ENCODE assay signal across 28 cellular contexts in the genomic region with DNA sequence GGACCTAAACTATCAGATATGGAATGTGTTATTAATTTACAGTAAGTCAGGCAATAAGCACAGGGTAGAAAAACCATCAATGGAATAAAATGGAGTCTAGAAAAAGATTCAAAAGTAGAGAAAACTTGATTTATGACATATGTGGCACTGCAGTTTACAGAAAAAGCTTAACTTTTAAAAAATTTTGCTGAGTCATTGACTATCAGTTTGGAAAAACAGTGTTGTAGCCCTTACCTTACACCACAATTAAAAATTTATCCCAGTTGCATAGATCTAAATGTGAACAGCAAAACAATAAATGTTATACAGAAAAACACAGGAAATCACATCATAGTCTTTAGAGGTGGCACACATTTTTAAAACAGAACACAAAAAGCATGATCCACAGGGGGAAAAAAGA.
DNase-seq lines count a peak whose midpoint lies in the region; ATAC-seq, FAIRE-seq and TF ChIP-seq lines count a peak whose summit lies in the region.
"Had no signal": no experiment of that assay in that cellular context is flagged by ENCODE, and none has a peak within 500 bp of the region (broad histone marks: within the 10 kb centered on the region; RNA-seq: fewer than 3 reads in every experiment).

No MANE protein-coding gene starts in this region.

- no peaks in the 10 kb centered on the region for H4K20me1 ChIP-seq in K562 (replicated peaks; ENCODE audit: control insufficient read depth, insufficient read depth, low read length)

- H3K4me2 ChIP-seq in K562 (ENCODE audit: insufficient read depth, low read length) = no peak overlapping the region

- no peaks in the 10 kb centered on the region for H3K9me3 ChIP-seq in left ventricle myocardium inferior (replicated peaks)
- H3K9me3 ChIP-seq in K562 (replicated peaks; ENCODE audit: control insufficient read depth, insufficient read depth, low read depth, low read length) = no peaks in the 10 kb centered on the region
- no peaks in the 10 kb centered on the region for H3K9me3 ChIP-seq in uterus
- H3K9me3 ChIP-seq: BE2C, body of pancreas, gastrocnemius medialis, tibial artery had no signal

- in situ Hi-C loops in K562 (cut with MboI) = no loop called here

- TF ChIP-seq EP300 in K562 (IDR thresholded peaks at IDR 0.05; ENCODE audit: low read length) = peak; percentile 32; the same call in 1 of the 2 replicates

- CTCF ChIA-PET in K562 (lab: Yijun Ruan, JAX; ENCODE audit: low intra/inter-chr PET ratio) = interaction anchor here (0.5 kb wide), 1 partner anchor 16 kb away, joined by 3 read pairs; no protein-coding TSS in a partner anchor

- H3K4me1 ChIP-seq in left ventricle myocardium inferior (peaks cover 35% of the 10 kb centered on the region), K562 (replicated peaks in 1 of 2; ENCODE audit: control insufficient read depth in 2 of 2, insufficient read depth in 2 of 2, low read length in 2 of 2) (peaks cover 0 to 5% of the 10 kb centered on the region in 2 experiments; a peak in 2 of 5 replicates), uterus (peaks cover 0 to 10% of the 10 kb centered on the region in 2 donors)
- H3K4me1 ChIP-seq: BE2C had no signal

- POLR2A ChIA-PET in K562 (lab: Yijun Ruan, JAX) = interaction anchor here (0.7 kb wide), 1 partner anchor 9 kb away, joined by 3 read pairs; no protein-coding TSS in a partner anchor

- BruUV-seq in K562 (replicated peaks; lab: Mats Ljungman, UMichigan) = no TSS peak

- ATAC-seq in K562 (peak; percentile 33; the same call in 1 of the 3 replicates), GM18517 (IDR thresholded peaks at IDR 0.05; ENCODE audit: unreplicated experiment) (no peak)
- ATAC-seq: activated naive CD8-positive, alpha-beta T cell treated with anti-CD3 and anti-CD28 coated beads, Interleukin-2, amount 50 U/mL, for 24 hours; body of pancreas; gastrocnemius medialis; left colon; Panc1; WTC11 had no signal

- H3K36me3 ChIP-seq in left ventricle myocardium inferior (no peaks in the 10 kb centered on the region), K562 (ENCODE audit: control insufficient read depth, insufficient read depth, low read length) (peaks cover 17% of the 10 kb centered on the region; the same call in 1 of the 3 replicates), uterus (no peaks in the 10 kb centered on the region)
- H3K36me3 ChIP-seq: BE2C, gastrocnemius medialis, tibial artery had no signal

- H3K4me3 ChIP-seq in left ventricle myocardium inferior (no peak overlapping the region), K562 (no peak overlapping the region), fibroblast of villous mesenchyme (ENCODE audit: low read depth, low read length) (no peak overlapping the region), uterus (no peak overlapping the region)
- H3K4me3 ChIP-seq: body of pancreas, gastrocnemius medialis, tibial artery had no signal

- FAIRE-seq in K562 (lab: Jason Lieb, UNC) = no peak
- FAIRE-seq: A204.1, GM19239 had no signal

- H3K79me2 ChIP-seq in K562 (ENCODE audit: control insufficient read depth, insufficient read depth, low read length) = no peaks in the 10 kb centered on the region

- intact Hi-C loops in left ventricle myocardium inferior (cut with micrococcal nuclease) = no loop called here
- intact Hi-C loops in cardiac septum (cut with DNase I) = no loop called here
- intact Hi-C loops in K562 (cut with micrococcal nuclease) = no loop called here
- intact Hi-C loops in uterus (cut with DNase I; ENCODE audit: low total_unique reads) = no loop called here

- no peak for DNase-seq in left ventricle myocardium inferior
- DNase-seq in cardiac septum (ENCODE audit: low spot score) = no peak
- peak in 1 of 4 experiments; percentile 6 for DNase-seq in K562 (ENCODE audit: extremely low read depth in 1 of 4, low spot score in 3 of 4)
- peak; percentile 31 for DNase-seq in fibroblast of villous mesenchyme (ENCODE audit: low read depth)
- DNase-seq in uterus = no peak
- no peak for DNase-seq in stimulated activated CD8-positive, alpha-beta memory T cell treated with anti-CD3 and anti-CD28 coated beads, Interleukin-4, amount 100 ng/mL, for 48 hours
- DNase-seq in C1 segment of cervical spinal cord (lab: John Stamatoyannopoulos, UW) = no peak
- DNase-seq: activated CD4-positive, alpha-beta T cell treated with anti-CD3 and anti-CD28 coated beads, Interleukin-2, amount 50 U/mL, for 1 hour; activated naive CD8-positive, alpha-beta T cell treated with anti-CD3 and anti-CD28 coated beads, Interleukin-2, amount 50 U/mL, for 24 hours; activated T-cell treated with anti-CD3 and anti-CD28 coated beads, Interleukin-2, amount 50 U/mL, for 48 hours; BE2C; body of pancreas; DMS53; gastrocnemius medialis; H9; left colon; NCI-H1105; NCI-H1930; NCI-H524 treated with DMSO at 0.1 percent for 48 hours; NK-92 treated with Interleukin-12 subunit alpha and Interleukin-12 subunit beta, amount 100 ng/mL, for 24 hours; nucleus accumbens; SHP77 treated with DMSO at 0.1 percent for 48 hours; tibial artery had no signal

- TF ChIP-seq POLR2A in K562 (conservative IDR thresholded peaks at IDR 0.05) (no peak), uterus (IDR thresholded peaks at IDR 0.05) (no peak)

- no peak for TF ChIP-seq RAD21 in K562 (CRISPR knock-in tag; conservative IDR thresholded peaks at IDR 0.05 in 1 of 2, IDR thresholded peaks at IDR 0.05 in 1 of 2)

- H3K9me1 ChIP-seq in K562 (ENCODE audit: control insufficient read depth, insufficient read depth, low read length) = no peaks in the 10 kb centered on the region

- TF ChIP-seq CTCF in left ventricle myocardium inferior (IDR thresholded peaks at IDR 0.05; ENCODE audit: borderline replicate concordance) (no peak), K562 (IDR thresholded peaks at IDR 0.05 in 2 of 3, conservative IDR thresholded peaks at IDR 0.05 in 1 of 3; ENCODE audit: insufficient read depth in 2 of 3, low read depth in 1 of 3, low read length in 3 of 3) (no peak), fibroblast of villous mesenchyme (IDR thresholded peaks at IDR 0.05; ENCODE audit: insufficient read depth, low read depth, low read length) (no peak), uterus (IDR thresholded peaks at IDR 0.05) (no peak)

- H3K27me3 ChIP-seq in left ventricle myocardium inferior (ENCODE audit: low read depth) (no peaks in the 10 kb centered on the region), K562 (ENCODE audit: control insufficient read depth in 2 of 2, insufficient read depth in 2 of 2, low read length in 2 of 2) (no peaks in the 10 kb centered on the region), uterus (no peaks in the 10 kb centered on the region)
- H3K27me3 ChIP-seq: BE2C, body of pancreas, gastrocnemius medialis, tibial artery had no signal

- peak overlapping the region; percentile 67 for H3K27ac ChIP-seq in left ventricle myocardium inferior (replicated peaks)
- peak overlapping the region; percentile 11; the same call in 1 of the 3 replicates for H3K27ac ChIP-seq in K562 (ENCODE audit: extremely low read depth, low read depth, low read length)
- H3K27ac ChIP-seq in uterus = peak overlapping the region; percentile 87 to 96
- H3K27ac ChIP-seq: body of pancreas, gastrocnemius medialis had no signal

- H2AFZ ChIP-seq in K562 (ENCODE audit: low read depth, low read length) = no peak overlapping the region

- H3K9ac ChIP-seq in K562 (ENCODE audit: insufficient read depth in 1 of 2, low read depth in 2 of 2, low read length in 2 of 2) = no peak overlapping the region

TF ChIP-seq in K562, 482 proteins besides CTCF, POLR2A, EP300 and RAD21 (continues in another document):
- TF ChIP-seq ZNF780A (CRISPR knock-in tag; IDR thresholded peaks at IDR 0.05) (no peak), MEIS2 (IDR thresholded peaks at IDR 0.05; ENCODE audit: partially characterized antibody) (peak; percentile 72), MAFK (IDR thresholded peaks at IDR 0.05; ENCODE audit: low read length) (peak; percentile 93), ZNF778 (CRISPR knock-in tag; IDR thresholded peaks at IDR 0.05) (no peak), NFE2L1 (tag; IDR thresholded peaks at IDR 0.05; ENCODE audit: borderline replicate concordance, low read depth) (peak; percentile 93), SP2 (IDR thresholded peaks at IDR 0.05; ENCODE audit: extremely low read depth, low read depth, low read length, poor library complexity, severe bottlenecking) (no peak), SNIP1 (IDR thresholded peaks at IDR 0.05; ENCODE audit: low read depth) (no peak), ILF3 (IDR thresholded peaks at IDR 0.05; ENCODE audit: borderline replicate concordance) (no peak), ZFP36 (IDR thresholded peaks at IDR 0.05; ENCODE audit: low read depth, low read length, partially characterized antibody) (no peak), TAF15 (IDR thresholded peaks at IDR 0.05; ENCODE audit: low read depth, low read length) (no peak), NFE2 (IDR thresholded peaks at IDR 0.05; ENCODE audit: low read depth) (peak; percentile 89), ZNF436 (CRISPR knock-in tag; IDR thresholded peaks at IDR 0.05) (no peak), MAFF (IDR thresholded peaks at IDR 0.05; ENCODE audit: low read length) (peak; percentile 95), ZNF311 (CRISPR knock-in tag; IDR thresholded peaks at IDR 0.05) (no peak), C11orf30 (IDR thresholded peaks at IDR 0.05; ENCODE audit: low read depth) (peak; percentile 94), BACH1 (tag; IDR thresholded peaks at IDR 0.05) (peak; percentile 88), ZNF507 (tag; conservative IDR thresholded peaks at IDR 0.05) (no peak), MAFG (tag; conservative IDR thresholded peaks at IDR 0.05) (peak; percentile 97), SMARCA4 (IDR thresholded peaks at IDR 0.05) (peak; percentile 47; the same call in 1 of the 2 replicates)
- TF ChIP-seq, protein P1, sequence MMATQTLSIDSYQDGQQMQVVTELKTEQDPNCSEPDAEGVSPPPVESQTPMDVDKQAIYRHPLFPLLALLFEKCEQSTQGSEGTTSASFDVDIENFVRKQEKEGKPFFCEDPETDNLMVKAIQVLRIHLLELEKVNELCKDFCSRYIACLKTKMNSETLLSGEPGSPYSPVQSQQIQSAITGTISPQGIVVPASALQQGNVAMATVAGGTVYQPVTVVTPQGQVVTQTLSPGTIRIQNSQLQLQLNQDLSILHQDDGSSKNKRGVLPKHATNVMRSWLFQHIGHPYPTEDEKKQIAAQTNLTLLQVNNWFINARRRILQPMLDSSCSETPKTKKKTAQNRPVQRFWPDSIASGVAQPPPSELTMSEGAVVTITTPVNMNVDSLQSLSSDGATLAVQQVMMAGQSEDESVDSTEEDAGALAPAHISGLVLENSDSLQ (IDR thresholded peaks at IDR 0.05) = peak; percentile 66

Comparison
In these comparisons a context has a peak if more than half of its experiments do, and no peak if none do; other contexts are left out.
1. H3K27ac ChIP-seq: peak in every context shown above with its lines; median percentile 92 in uterus; 67 in left ventricle myocardium inferior; 11 in K562.